8 cellular contexts compared by ENCODE assay signal in the genomic region with DNA sequence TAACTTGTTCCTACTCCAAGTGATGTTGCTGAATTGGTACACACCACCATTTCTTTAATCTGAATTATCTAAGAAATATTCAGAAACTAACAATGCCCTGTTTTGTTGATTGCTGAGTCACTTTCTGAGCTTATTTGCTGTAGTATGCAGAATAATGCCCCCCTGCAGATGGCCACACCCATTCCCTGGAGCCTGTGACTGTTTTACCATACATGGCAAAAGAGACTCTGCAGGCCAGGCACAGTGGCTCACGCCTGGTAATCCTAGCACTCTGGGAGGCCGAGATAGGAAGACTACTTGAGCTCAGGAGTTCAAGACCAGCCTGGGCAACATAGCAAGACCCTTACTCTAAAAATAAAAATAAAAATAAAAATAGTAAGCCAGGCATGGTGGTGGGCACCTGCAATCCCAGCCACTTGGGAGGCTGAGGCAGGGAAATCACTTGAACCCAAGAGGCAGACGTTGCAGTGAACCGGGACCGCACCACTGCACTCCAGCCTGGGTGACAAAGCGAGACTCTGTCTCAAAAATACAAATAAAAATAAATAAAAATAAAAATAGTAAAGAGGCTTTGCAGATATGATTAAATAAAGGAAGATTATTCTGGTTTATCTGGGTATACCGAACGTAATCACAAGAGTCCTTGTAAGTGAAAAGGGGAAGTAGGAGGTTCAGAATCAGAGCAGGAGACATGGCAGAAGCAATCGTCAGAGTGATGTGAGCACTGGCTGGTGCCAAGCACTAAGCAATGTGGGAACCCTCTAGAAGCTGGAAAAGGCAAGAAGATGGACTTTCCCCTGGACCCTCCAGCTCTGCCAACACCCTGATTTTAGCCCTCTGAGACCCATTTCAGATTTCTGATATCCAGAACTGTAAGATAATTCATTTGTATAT. TPM values are rescaled to one million over a fixed set of nuclear protein-coding genes. Genes with fewer than 3 reads are reported as not detected.
A peak's percentile ranks its signal among the peaks of the same experiment; 100 is the strongest.
DNase-seq lines count a peak whose midpoint lies in the region; ATAC-seq and TF ChIP-seq lines count a peak whose summit lies in the region.

No MANE protein-coding gene starts in this region.

- no peak overlapping the region for H3K4me3 ChIP-seq in right atrium auricular region
- H3K4me3 ChIP-seq in fibroblast of mammary gland (ENCODE audit: control insufficient read depth, low read depth, low read length), result no peak overlapping the region
- no peak overlapping the region for H3K4me3 ChIP-seq in testis
- H3K4me3 ChIP-seq in SJCRH30, result no peak overlapping the region

- POLR2A ChIA-PET in naive thymus-derived CD8-positive, alpha-beta T cell (lab: Charles Lee), result no interaction called here

- H3K9me3 Mint-ChIP-seq in naive thymus-derived CD8-positive, alpha-beta T cell, result no peaks in the 10 kb centered on the region

- H3K36me3 ChIP-seq in right atrium auricular region (peaks cover 67% of the 10 kb centered on the region), testis (ENCODE audit: low read depth, missing control alignments) (no peaks in the 10 kb centered on the region), SJCRH30 (0 out of 2 replicates have a peak, but pooled peaks cover 2% of the 10 kb centered on the region)

- no peak for TF ChIP-seq POLR2A in testis (IDR thresholded peaks at IDR 0.05)

- DNase-seq in right atrium auricular region (ENCODE audit: low spot score), result peak; percentile 59
- no peak for DNase-seq in left ventricle myocardium superior
- peak; percentile 28 for DNase-seq in SK-MEL-5 (ENCODE audit: low read depth, low spot score)
- DNase-seq in fibroblast of mammary gland (ENCODE audit: low read depth), result peak; percentile 87
- peak; percentile 49 for DNase-seq in testis
- no peak for DNase-seq in SJCRH30
- DNase-seq in C1 segment of cervical spinal cord (lab: John Stamatoyannopoulos, UW), result no peak
- no peak for DNase-seq in naive thymus-derived CD8-positive, alpha-beta T cell

- no peak overlapping the region for H3K4me3 Mint-ChIP-seq in naive thymus-derived CD8-positive, alpha-beta T cell

- peaks cover 5 to 14% (median 12%) of the 10 kb centered on the region in 4 donors for H3K4me1 Mint-ChIP-seq in naive thymus-derived CD8-positive, alpha-beta T cell

- H3K27ac ChIP-seq in right atrium auricular region, result no peak overlapping the region
- no peak overlapping the region for H3K27ac ChIP-seq in testis
- no peak overlapping the region for H3K27ac ChIP-seq in SJCRH30

- intact Hi-C loops in left ventricle myocardium superior (cut with micrococcal nuclease) (no loop called here), testis (cut with DNase I; ENCODE audit: low total_unique reads) (no loop called here)

- H3K4me1 ChIP-seq in right atrium auricular region (peaks cover 0 to 22% of the 10 kb centered on the region in 2 donors), testis (peaks cover 7% of the 10 kb centered on the region), SJCRH30 (no peaks in the 10 kb centered on the region)

- no peaks in the 10 kb centered on the region for H3K9me3 ChIP-seq in right atrium auricular region
- no peaks in the 10 kb centered on the region for H3K9me3 ChIP-seq in testis
- H3K9me3 ChIP-seq in SJCRH30 (replicated peaks), result no peaks in the 10 kb centered on the region

- in situ Hi-C loops in SK-MEL-5 (cut with HindIII; ENCODE audit: low pct_unique_long_range_greater_than_20kb, low sequenced_read_pairs), result no loop called here

- WGBS in testis, 2 donors, result 74 to 75% methylated on average over 9 of the region's 9 CpGs

- peaks cover 4 to 70% (median 17%) of the 10 kb centered on the region in 3 donors for H3K36me3 Mint-ChIP-seq in naive thymus-derived CD8-positive, alpha-beta T cell

- ATAC-seq in left ventricle myocardium superior, result no peak
- ATAC-seq in naive thymus-derived CD8-positive, alpha-beta T cell, result no peak

- H3K27me3 Mint-ChIP-seq in naive thymus-derived CD8-positive, alpha-beta T cell, result no peaks in the 10 kb centered on the region

- H3K27me3 ChIP-seq in right atrium auricular region, result no peaks in the 10 kb centered on the region
- no peaks in the 10 kb centered on the region for H3K27me3 ChIP-seq in testis
- H3K27me3 ChIP-seq in SJCRH30, result no peaks in the 10 kb centered on the region

- TF ChIP-seq CTCF in right atrium auricular region (IDR thresholded peaks at IDR 0.05), result no peak
- TF ChIP-seq CTCF in fibroblast of mammary gland (conservative IDR thresholded peaks at IDR 0.05; ENCODE audit: control insufficient read depth, insufficient read depth, low read depth, low read length), result no peak
- TF ChIP-seq CTCF in testis (IDR thresholded peaks at IDR 0.05), result no peak

- peak overlapping the region in 3 of 10 donors; percentile 26 to 69 (median 43) for H3K27ac Mint-ChIP-seq in naive thymus-derived CD8-positive, alpha-beta T cell

RNA-seq across cellular contexts. Expression of a gene that starts 19.0 kb away (rescaled TPM):
- 100 to 1,000 TPM in 1 of 2 donors, 10 to 100 TPM in 1; 89.0 to 135 TPM for total RNA-seq in right atrium auricular region
- total RNA-seq in left ventricle myocardium superior, result 99.0 TPM
- total RNA-seq in SK-MEL-5 (2014; rRNA removed; shearing (Covaris generic)), result 34.2 and 34.4 TPM in 2 replicates
- 23.1 and 27.6 TPM in 2 replicates for polyA plus RNA-seq in SK-MEL-5 (2015; cell fraction: cytosol; rRNA removed)
- polyA plus RNA-seq in SK-MEL-5 (2015; cell fraction: nucleus; rRNA removed), result 67.7 and 69.0 TPM in 2 replicates
- total RNA-seq in testis, result 10 to 100 TPM; 51.3 to 69.3 TPM
- polyA plus RNA-seq in testis (ENCODE audit: insufficient read depth, low read depth, low replicate concordance), result 66.0 TPM
- total RNA-seq in SJCRH30 (2014; rRNA removed; shearing (Covaris generic)), result 17.7 and 19.6 TPM in 2 replicates
- total RNA-seq in naive thymus-derived CD8-positive, alpha-beta T cell, result 10 to 100 TPM; 50.8 to 52.2 TPM
- 10 to 100 TPM in 2 of 3 donors, 1 to 10 TPM in 1; 7.6 to 12.6 (median 10.4) TPM for polyA plus RNA-seq in naive thymus-derived CD8-positive, alpha-beta T cell

RNA-seq across cellular contexts. Expression of a gene that starts 49.5 kb away (rescaled TPM):
- total RNA-seq in right atrium auricular region, result 1 to 10 TPM; 4.3 to 6.3 TPM
- 1.9 TPM for total RNA-seq in left ventricle myocardium superior
- total RNA-seq in SK-MEL-5 (2014; rRNA removed; shearing (Covaris generic)), result 1.0 and 2.5 TPM in 2 replicates
- 2.4 and 6.2 TPM in 2 replicates for polyA plus RNA-seq in SK-MEL-5 (2015; cell fraction: cytosol; rRNA removed)
- 1.1 TPM in 1 of 2 replicates, not detected in the other for polyA plus RNA-seq in SK-MEL-5 (2015; cell fraction: nucleus; rRNA removed)
- total RNA-seq in testis, result 10 to 100 TPM; 19.4 to 29.1 TPM
- 59.7 TPM for polyA plus RNA-seq in testis (ENCODE audit: insufficient read depth, low read depth, low replicate concordance)
- total RNA-seq in SJCRH30 (2014; rRNA removed; shearing (Covaris generic)), result 3.9 and 4.7 TPM in 2 replicates
- 1 to 10 TPM; 4.2 to 5.4 TPM for total RNA-seq in naive thymus-derived CD8-positive, alpha-beta T cell
- 10 to 100 TPM in 1 of 3 donors, 1 to 10 TPM in 2; 9.2 to 12.6 (median 10.0) TPM for polyA plus RNA-seq in naive thymus-derived CD8-positive, alpha-beta T cell

RNA-seq across cellular contexts. Expression of a gene that starts 52.2 kb away (rescaled TPM):
- total RNA-seq in right atrium auricular region (under 1 TPM in 1 of 2 donors, not detected in 1; 0.35 TPM), left ventricle myocardium superior (not detected), testis (10 to 100 TPM; 27.2 to 35.1 TPM)
- total RNA-seq in SK-MEL-5 (2014; rRNA removed; shearing (Covaris generic)), result not detected in 2 replicates
- not detected in 2 replicates for polyA plus RNA-seq in SK-MEL-5 (2015; cell fraction: cytosol; rRNA removed)
- polyA plus RNA-seq in SK-MEL-5 (2015; cell fraction: nucleus; rRNA removed), result not detected in 2 replicates
- polyA plus RNA-seq in testis (ENCODE audit: insufficient read depth, low read depth, low replicate concordance), result 60.6 TPM
- not detected in 2 replicates for total RNA-seq in SJCRH30 (2014; rRNA removed; shearing (Covaris generic))
- total RNA-seq in naive thymus-derived CD8-positive, alpha-beta T cell, result not detected
- polyA plus RNA-seq in naive thymus-derived CD8-positive, alpha-beta T cell, result under 1 TPM in 2 of 3 donors, not detected in 1; 0.67 to 0.89 TPM

RNA-seq across cellular contexts. Expression of a gene that starts 57.3 kb away (rescaled TPM):
- not detected for total RNA-seq in right atrium auricular region
- not detected for total RNA-seq in left ventricle myocardium superior
- total RNA-seq in SK-MEL-5 (2014; rRNA removed; shearing (Covaris generic)), result 1.1 TPM in 1 of 2 replicates, not detected in the other
- 1.5 TPM in 1 of 2 replicates, not detected in the other for polyA plus RNA-seq in SK-MEL-5 (2015; cell fraction: cytosol; rRNA removed)
- polyA plus RNA-seq in SK-MEL-5 (2015; cell fraction: nucleus; rRNA removed), result not detected in 2 replicates
- 10 to 100 TPM; 12.7 to 55.0 TPM for total RNA-seq in testis
- polyA plus RNA-seq in testis (ENCODE audit: insufficient read depth, low read depth, low replicate concordance), result 112 TPM
- not detected in 2 replicates for total RNA-seq in SJCRH30 (2014; rRNA removed; shearing (Covaris generic))
- not detected for total RNA-seq in naive thymus-derived CD8-positive, alpha-beta T cell
- polyA plus RNA-seq in naive thymus-derived CD8-positive, alpha-beta T cell, result under 1 TPM in 1 of 3 donors, not detected in 2; 0.51 TPM

Comparison
In these comparisons a context has a peak if more than half of its experiments do, and no peak if none do; other contexts are left out.
1. DNase-seq: peak in right atrium auricular region (single experiment), SK-MEL-5 (single experiment), fibroblast of mammary gland (single experiment) and testis (single experiment); none in left ventricle myocardium superior (single experiment), SJCRH30 (0 of 2), C1 segment of cervical spinal cord (0 of 14) and naive thymus-derived CD8-positive, alpha-beta T cell (0 of 10).
2. RNA of a gene that starts 52.2 kb away (total RNA-seq): 27.2 to 35.1 TPM in testis; 0.35 TPM in right atrium auricular region, not detected in left ventricle myocardium superior (single experiment), not detected in SK-MEL-5, not detected in SJCRH30 and not detected in naive thymus-derived CD8-positive, alpha-beta T cell; every median in the first group is over 10 times any median in the second.